Comparison of ENCODE assay signal across 8 cellular contexts in genomic region chr12:120468271-120468845, GRCh38. TPM values are rescaled to one million over a fixed set of nuclear protein-coding genes. Genes with fewer than 3 reads are reported as not detected.
DNase-seq lines count a peak whose midpoint lies in the region; ATAC-seq, FAIRE-seq and TF ChIP-seq lines count a peak whose summit lies in the region.

No MANE protein-coding gene starts in this region.

- peaks cover 41% of the 10 kb centered on the region for H4K20me1 ChIP-seq in hepatocyte (ENCODE audit: insufficient read depth, poor library complexity, severe bottlenecking)

- peak; percentile 49 for FAIRE-seq in GM18507 (lab: Jason Lieb, UNC)

- H3K36me3 ChIP-seq in adipocyte (ENCODE audit: control insufficient read depth, insufficient read depth, low read length, severe bottlenecking): peaks cover 30% of the 10 kb centered on the region
- H3K36me3 ChIP-seq in hepatocyte (replicated peaks; ENCODE audit: insufficient read depth, low read depth): no peaks in the 10 kb centered on the region

- peak overlapping the region; percentile 94 for H3K9ac ChIP-seq in adipocyte (ENCODE audit: low read length)

- peak; percentile 37 for ATAC-seq in sciatic nerve
- ATAC-seq in HG03280 (IDR thresholded peaks at IDR 0.05; ENCODE audit: unreplicated experiment): no peak

- no peak for TF ChIP-seq CTCF in hepatocyte (IDR thresholded peaks at IDR 0.05; ENCODE audit: poor library complexity)

- H3K4me3 ChIP-seq in adipocyte (ENCODE audit: low read length): peak overlapping the region; percentile 91
- peak overlapping the region; percentile 95 for H3K4me3 ChIP-seq in hepatocyte

- H3K9me3 ChIP-seq in adipocyte (ENCODE audit: control insufficient read depth, low read length) (no peaks in the 10 kb centered on the region), hepatocyte (ENCODE audit: low read depth) (no peaks in the 10 kb centered on the region)

- H3K9me2 ChIP-seq in hepatocyte (replicated peaks; ENCODE audit: insufficient read depth): no peaks in the 10 kb centered on the region

- H3K4me2 ChIP-seq in hepatocyte: peak overlapping the region; percentile 95

- DNase-seq in AG20443 (ENCODE audit: low spot score): peak; percentile 62
- no peak for DNase-seq in GM18507 (ENCODE audit: extremely low spot score, insufficient read length, low read depth)
- peak; percentile 57 for DNase-seq in NOMO-1 treated with DMSO at 0.1 percent for 48 hours (lab: John Stamatoyannopoulos, UW; ENCODE audit: unreplicated experiment)
- DNase-seq in adipocyte (ENCODE audit: low read depth): peak; percentile 76
- DNase-seq in hepatocyte (ENCODE audit: low spot score): peak; percentile 49
- peak; percentile 62 for DNase-seq in sciatic nerve (ENCODE audit: low spot score)
- DNase-seq in NCI-H345 (lab: John Stamatoyannopoulos, UW): no peak

- peak overlapping the region; percentile 92 for H3K27ac ChIP-seq in hepatocyte

- H3K27me3 ChIP-seq in adipocyte (replicated peaks; ENCODE audit: control insufficient read depth, insufficient read depth, low read length): no peaks in the 10 kb centered on the region
- H3K27me3 ChIP-seq in hepatocyte: no peaks in the 10 kb centered on the region

- intact Hi-C loops in sciatic nerve (cut with DNase I): no loop called here

- WGBS in hepatocyte (ENCODE audit: low lambda C conversion rate, missing lambda C conversion rate): 3% methylated on average over 23 of the region's 23 CpGs

- H2AFZ ChIP-seq in hepatocyte: peak overlapping the region; percentile 58

- peaks cover 96% of the 10 kb centered on the region for H3K79me2 ChIP-seq in hepatocyte

- H3K4me1 ChIP-seq in adipocyte (ENCODE audit: control insufficient read depth, insufficient read depth, low read length) (peaks cover 29% of the 10 kb centered on the region), hepatocyte (ENCODE audit: insufficient read depth) (peaks cover 12% of the 10 kb centered on the region)

RNA-seq across cellular contexts. Expression of gene SRSF9, which starts 1.2 kb away (rescaled TPM):
- 157 and 166 TPM in 2 replicates for total RNA-seq in hepatocyte
- polyA plus RNA-seq in hepatocyte: 263 and 312 TPM in 2 replicates
- 99.2 TPM for total RNA-seq in sciatic nerve

RNA-seq across cellular contexts. Expression of gene GATC, which starts 22.1 kb away (rescaled TPM):
- total RNA-seq in hepatocyte (35.0 and 36.2 TPM in 2 replicates), sciatic nerve (26.6 TPM)
- polyA plus RNA-seq in hepatocyte: 19.0 and 26.0 TPM in 2 replicates

RNA-seq across cellular contexts. Expression of gene TRIAP1, which starts 22.2 kb away (rescaled TPM):
- total RNA-seq in hepatocyte (43.6 and 43.8 TPM in 2 replicates), sciatic nerve (12.9 TPM)
- 42.7 and 53.9 TPM in 2 replicates for polyA plus RNA-seq in hepatocyte

RNA-seq across cellular contexts. Expression of gene DYNLL1, which starts 27.6 kb away (rescaled TPM):
- total RNA-seq in hepatocyte: 383 and 418 TPM in 2 replicates
- polyA plus RNA-seq in hepatocyte: 630 and 641 TPM in 2 replicates
- 431 TPM for total RNA-seq in sciatic nerve

RNA-seq across cellular contexts. Expression of gene COX6A1, which starts 30.4 kb away (rescaled TPM):
- total RNA-seq in hepatocyte: 522 and 581 TPM in 2 replicates
- polyA plus RNA-seq in hepatocyte: 964 and 1,059 TPM in 2 replicates
- 165 TPM for total RNA-seq in sciatic nerve

Comparison
In these comparisons a context has a peak if more than half of its experiments do, and no peak if none do; other contexts are left out.
1. DNase-seq: peak in AG20443 (single experiment), NOMO-1 treated with DMSO at 0.1 percent for 48 hours (single experiment), adipocyte (single experiment), hepatocyte (single experiment) and sciatic nerve (single experiment); none in GM18507 (single experiment) and NCI-H345 (single experiment).